Comparison of ENCODE assay signal across 20 cellular contexts in genomic region chr16:23955088-23955487, GRCh38.
"Had no signal": no experiment of that assay in that cellular context is flagged by ENCODE, and none has a peak within 500 bp of the region (broad histone marks: within the 10 kb centered on the region; RNA-seq: fewer than 3 reads in every experiment).

No MANE protein-coding gene starts in this region.

- H3K27me3 Mint-ChIP-seq: activated T-cell treated with anti-CD3 and anti-CD28 coated beads, Interleukin-2, amount 50 U/mL, for 24 hours; dendritic cell treated with granulocyte-macrophage colony-stimulating factor and Interleukin-4, amounts not matched to agents 40 ng/mL and 50 ng/mL, for 4 days; natural killer cell treated with Interleukin-12 subunit alpha and Interleukin-12 subunit beta and Interleukin-15 and Interleukin-18, amount 100 ng/mL, for 72 hours had no signal

- DNase-seq: activated CD4-positive, alpha-beta T cell treated with anti-CD3 and anti-CD28 coated beads, Interleukin-2, amount 50 U/mL, for 48 hours; activated CD4-positive, CD25-positive, alpha-beta regulatory T cell treated with anti-CD3 and anti-CD28 coated beads, Interleukin-2, amount 50 U/mL, for 72 hours; activated naive CD4-positive, alpha-beta T cell treated with anti-CD3 and anti-CD28 coated beads for 36 hours; activated T-cell treated with anti-CD3 and anti-CD28 coated beads, Interleukin-2, amount 50 U/mL, for 24 hours; adrenal gland; effector CD8-positive, alpha-beta T cell; gastrocnemius medialis; kidney glomerular epithelial cell; mesenchymal stem cell; mucosa of descending colon; stimulated activated CD4-positive, alpha-beta T cell treated with anti-CD3 and anti-CD28 coated beads, Interleukin-12 subunit alpha, Interleukin-12 subunit beta, amount 100 ng/mL, for 4 hours; stimulated activated CD4-positive, alpha-beta T cell treated with anti-CD3 and anti-CD28 coated beads, Interleukin-1b, Interleukin-23, amount 100 ng/mL, for 48 hours; stimulated activated CD8-positive, alpha-beta memory T cell treated with anti-CD3 and anti-CD28 coated beads, Interleukin-4, amount 100 ng/mL, for 48 hours; stomach; trophoblast cell had no signal

- H3K9me3 Mint-ChIP-seq: activated naive CD4-positive, alpha-beta T cell treated with anti-CD3 and anti-CD28 coated beads for 36 hours; activated T-cell treated with anti-CD3 and anti-CD28 coated beads, Interleukin-2, amount 50 U/mL, for 24 hours; activated T-helper 2 cell treated with anti-CD3 and anti-CD28 coated beads, Interferon-gamma antibody, Interleukin-2, Interleukin-4, amounts not matched to agents 10 μg/mL and 5 μg/mL and 100 μg/mL, durations not matched to agents 14 hours and 24 hours and 36 hours; dendritic cell treated with granulocyte-macrophage colony-stimulating factor and Interleukin-4, amounts not matched to agents 40 ng/mL and 50 ng/mL, for 4 days; natural killer cell treated with Interleukin-12 subunit alpha and Interleukin-12 subunit beta and Interleukin-15 and Interleukin-18, amount 100 ng/mL, for 72 hours; T-helper 1 cell treated with Interleukin-12 subunit alpha and Interleukin-12 subunit beta and Interleukin-4 antibody, amounts not matched to agents 30 μg/mL and 1 μg/mL, for 36 hours had no signal

- H3K36me3 ChIP-seq: adrenal gland, gastrocnemius medialis, stomach had no signal

- H3K27ac ChIP-seq: adrenal gland, gastrocnemius medialis, stomach had no signal

- H3K4me1 ChIP-seq: adrenal gland, gastrocnemius medialis had no signal

- H3K27me3 ChIP-seq: adrenal gland had no signal

- H3K4me3 Mint-ChIP-seq: activated naive CD4-positive, alpha-beta T cell treated with anti-CD3 and anti-CD28 coated beads for 36 hours; activated T-cell treated with anti-CD3 and anti-CD28 coated beads, Interleukin-2, amount 50 U/mL, for 24 hours; dendritic cell treated with granulocyte-macrophage colony-stimulating factor and Interleukin-4, amounts not matched to agents 40 ng/mL and 50 ng/mL, for 4 days; natural killer cell treated with Interleukin-12 subunit alpha and Interleukin-12 subunit beta and Interleukin-15 and Interleukin-18, amount 100 ng/mL, for 72 hours; T-helper 1 cell treated with Interleukin-12 subunit alpha and Interleukin-12 subunit beta and Interleukin-4 antibody, amounts not matched to agents 30 μg/mL and 1 μg/mL, for 36 hours had no signal

- H3K4me3 ChIP-seq: adrenal gland, gastrocnemius medialis, mucosa of descending colon, stomach had no signal

- H3K9me3 ChIP-seq: adrenal gland, gastrocnemius medialis, mucosa of descending colon, stomach had no signal

- H3K27ac Mint-ChIP-seq: activated naive CD4-positive, alpha-beta T cell treated with anti-CD3 and anti-CD28 coated beads for 36 hours; activated T-cell treated with anti-CD3 and anti-CD28 coated beads, Interleukin-2, amount 50 U/mL, for 24 hours; activated T-helper 2 cell treated with anti-CD3 and anti-CD28 coated beads, Interferon-gamma antibody, Interleukin-2, Interleukin-4, amounts not matched to agents 10 μg/mL and 5 μg/mL and 100 μg/mL, durations not matched to agents 14 hours and 24 hours and 36 hours; dendritic cell treated with granulocyte-macrophage colony-stimulating factor and Interleukin-4, amounts not matched to agents 40 ng/mL and 50 ng/mL, for 4 days; T-helper 1 cell treated with Interleukin-12 subunit alpha and Interleukin-12 subunit beta and Interleukin-4 antibody, amounts not matched to agents 30 μg/mL and 1 μg/mL, for 36 hours had no signal

- H3K36me3 Mint-ChIP-seq: natural killer cell treated with Interleukin-12 subunit alpha and Interleukin-12 subunit beta and Interleukin-15 and Interleukin-18, amount 100 ng/mL, for 72 hours had no signal

- ATAC-seq: esophagus mucosa; gastrocnemius medialis; mucosa of descending colon; natural killer cell treated with Interleukin-12 subunit alpha and Interleukin-12 subunit beta and Interleukin-15 and Interleukin-18, amount 100 ng/mL, for 72 hours had no signal
